ENCODE assay signal across 8 cellular contexts in genomic region chr1:232136136-232136535, GRCh38.
"Had no signal": no experiment of that assay in that cellular context is flagged by ENCODE, and none has a peak within 500 bp of the region (broad histone marks: within the 10 kb centered on the region; RNA-seq: fewer than 3 reads in every experiment).

No MANE protein-coding gene starts in this region.

- H2AFZ ChIP-seq: GM23248 had no signal

- DNase-seq: GM23248, H7, IMR-90, KG1 had no signal

- H3K9ac ChIP-seq: GM23248 had no signal

- H3K4me3 ChIP-seq: GM23248, HAP-1, K562 had no signal

- FAIRE-seq: HTR-8/SVneo, K562 had no signal

- H3K36me3 ChIP-seq: HAP-1 had no signal

- ATAC-seq: HCT116, K562 had no signal

- H3K27ac ChIP-seq: GM23248 had no signal

- H3K4me1 ChIP-seq: HAP-1 had no signal

- H3K9me3 ChIP-seq: HAP-1 had no signal
